In genomic region chr5:27969157-27969556, GRCh38 we compare ENCODE assay signal across 19 cellular contexts.
"Had no signal": no experiment of that assay in that cellular context is flagged by ENCODE, and none has a peak within 500 bp of the region (broad histone marks: within the 10 kb centered on the region; RNA-seq: fewer than 3 reads in every experiment).

No MANE protein-coding gene starts in this region.

- ATAC-seq: esophagus mucosa; gastroesophageal sphincter; left colon; left ventricle myocardium superior; naive thymus-derived CD4-positive, alpha-beta T cell; sciatic nerve; stimulated activated naive B cell treated with anti-CD40 and anti-IgM and Interleukin-4, amounts not matched to agents 10 μg/mL and 1 μg/mL and 100 μg/mL, for 72 hours; stimulated activated naive CD8-positive, alpha-beta T cell treated with anti-CD3 and anti-CD28 coated beads, Interleukin-15, amount 100 ng/mL, for 72 hours; upper lobe of right lung had no signal

- H3K27ac ChIP-seq: gastroesophageal sphincter, testis, tibial nerve, upper lobe of right lung had no signal

- H3K36me3 ChIP-seq: gastroesophageal sphincter, tibial nerve, upper lobe of right lung had no signal

- DNase-seq: effector memory CD4-positive, alpha-beta T cell; glutamatergic neuron; left colon; left ventricle myocardium superior; mesenchymal stem cell; midbrain; naive thymus-derived CD4-positive, alpha-beta T cell; posterior cingulate gyrus; stimulated activated CD4-positive, alpha-beta T cell treated with anti-CD3 and anti-CD28 coated beads, Interleukin-2, amount 100 ng/mL, for 24 hours; stimulated activated CD4-positive, alpha-beta T cell treated with anti-CD3 and anti-CD28 coated beads, Interleukin-4, amount 100 ng/mL, for 4 hours; stimulated activated naive B cell treated with anti-CD40 and anti-IgM and Interleukin-4, amounts not matched to agents 10 μg/mL and 1 μg/mL and 100 μg/mL, for 72 hours; stimulated activated naive CD8-positive, alpha-beta T cell treated with anti-CD3 and anti-CD28 coated beads, Interleukin-15, amount 100 ng/mL, for 72 hours; testis; upper lobe of right lung had no signal

- H3K27me3 ChIP-seq: gastroesophageal sphincter, testis, tibial nerve, upper lobe of right lung had no signal

- H3K4me1 ChIP-seq: gastroesophageal sphincter, testis, upper lobe of right lung had no signal

- H3K9me3 ChIP-seq: testis, upper lobe of right lung had no signal

- H3K4me3 ChIP-seq: gastroesophageal sphincter, lung, testis, tibial nerve, upper lobe of right lung had no signal
